In the genomic region with DNA sequence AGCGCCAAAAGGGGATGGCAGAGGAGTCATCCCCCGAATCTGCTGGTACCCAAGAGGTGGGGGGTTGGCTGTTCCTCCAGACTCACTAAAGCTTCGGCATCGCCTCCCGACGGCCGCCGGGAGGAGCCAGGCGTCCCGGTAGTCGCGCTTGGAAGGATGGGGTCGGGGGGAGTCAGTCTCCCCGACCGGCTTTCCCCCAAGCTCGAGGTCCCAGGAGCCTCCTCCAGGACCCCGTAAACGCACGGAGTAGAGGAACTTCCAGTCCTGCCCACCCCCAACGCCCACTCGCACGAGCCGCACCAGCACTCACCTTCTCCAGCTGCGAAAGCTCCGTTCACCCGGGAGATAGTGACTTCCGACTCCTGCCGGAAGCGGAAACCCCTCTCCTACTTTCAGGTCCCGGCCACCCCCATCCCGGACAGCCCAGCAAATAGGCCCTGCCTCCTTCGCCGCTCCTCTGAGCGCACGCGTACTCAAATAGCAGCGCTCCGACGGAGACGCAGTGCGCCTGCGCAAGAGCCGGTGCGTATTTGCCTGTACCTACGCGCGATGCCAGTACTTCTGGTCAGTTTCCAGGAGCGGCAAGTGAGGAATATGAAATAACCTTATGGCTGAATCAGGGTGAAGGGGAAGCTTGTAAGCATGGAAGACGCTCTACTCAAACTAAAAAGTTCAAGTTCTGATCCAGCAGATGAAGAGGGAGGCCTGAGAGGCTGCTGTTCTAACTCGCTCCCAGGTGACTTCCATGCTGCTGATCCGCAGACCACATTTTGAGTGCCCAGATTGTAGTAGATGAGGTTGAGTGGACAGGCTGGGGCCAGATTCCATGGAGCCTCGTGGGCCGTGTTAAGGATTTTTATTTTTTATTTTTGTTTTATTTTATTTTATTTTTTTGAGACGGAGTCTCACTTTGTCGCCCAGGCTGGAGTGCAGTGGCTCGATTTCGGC, we compare ENCODE assay signal across 8 cellular contexts. TPM values are rescaled to one million over a fixed set of nuclear protein-coding genes. Genes with fewer than 3 reads are reported as not detected.
DNase-seq lines count a peak whose midpoint lies in the region; ATAC-seq and TF ChIP-seq lines count a peak whose summit lies in the region.

A gene (minus strand): TSS at position 350 of the 948 bp plus-strand sequence. CDS start 4,883 bp downstream, outside the sequence.

- no peaks in the 10 kb centered on the region for H3K36me3 ChIP-seq in KMS-11 (ENCODE audit: insufficient read depth)
- no peaks in the 10 kb centered on the region; the same call in 1 of the 2 replicates for H3K36me3 ChIP-seq in Panc1 (ENCODE audit: control insufficient read depth, insufficient read depth, low read length)
- H3K36me3 ChIP-seq in esophagus (ENCODE audit: control insufficient read depth in 2 of 2, insufficient read depth in 2 of 2, low read length in 1 of 2): peaks cover 8 to 12% of the 10 kb centered on the region in 2 donors
- H3K36me3 ChIP-seq in mucosa of stomach (ENCODE audit: control insufficient read depth, insufficient read depth, low read length): no peaks in the 10 kb centered on the region

- H3K79me2 ChIP-seq in KMS-11 (ENCODE audit: insufficient read depth, low read depth): peaks cover 12% of the 10 kb centered on the region

- no peaks in the 10 kb centered on the region for H3K9me3 Mint-ChIP-seq in activated T-cell treated with anti-CD3 and anti-CD28 coated beads, Interleukin-2, amount 50 U/mL, for 4 hours

- ATAC-seq in GM21619 (IDR thresholded peaks at IDR 0.05; ENCODE audit: unreplicated experiment) (peak; percentile 58), Panc1 (peak; percentile 99)
- ATAC-seq in activated T-cell treated with anti-CD3 and anti-CD28 coated beads, Interleukin-2, amount 50 U/mL, for 4 hours: peak; percentile 98 to 99

- peaks cover 39% of the 10 kb centered on the region for H3K4me1 Mint-ChIP-seq in activated T-cell treated with anti-CD3 and anti-CD28 coated beads, Interleukin-2, amount 50 U/mL, for 4 hours (ENCODE audit: low read depth)

- H3K27me3 Mint-ChIP-seq in activated T-cell treated with anti-CD3 and anti-CD28 coated beads, Interleukin-2, amount 50 U/mL, for 4 hours (ENCODE audit: low read depth): no peaks in the 10 kb centered on the region

- H3K4me1 ChIP-seq in KMS-11 (ENCODE audit: low read depth, poor library complexity, severe bottlenecking) (peaks cover 12% of the 10 kb centered on the region), Panc1 (ENCODE audit: control insufficient read depth, insufficient read depth, low read length) (no peaks in the 10 kb centered on the region), esophagus (ENCODE audit: control insufficient read depth in 2 of 2, insufficient read depth in 2 of 2, low read length in 1 of 2) (peaks cover 0 to 3% of the 10 kb centered on the region in 2 donors), mucosa of stomach (ENCODE audit: control insufficient read depth, insufficient read depth, low read length) (peaks cover 10% of the 10 kb centered on the region)

- in situ Hi-C loops in Panc1 (cut with HindIII; ENCODE audit: low pct_unique_long_range_greater_than_20kb, low sequenced_read_pairs): loop anchor here (25.0 kb wide), 1 partner anchor 247 kb away; no protein-coding TSS in a partner anchor

- peak within 1 kb of the TSS; percentile 44; the same call in 1 of the 2 replicates for H3K27ac ChIP-seq in KMS-11
- H3K27ac ChIP-seq in Panc1 (ENCODE audit: low read length): peak within 1 kb of the TSS; percentile 93
- peak within 1 kb of the TSS; percentile 83 to 87 for H3K27ac ChIP-seq in esophagus (ENCODE audit: low read depth in 2 of 2, low read length in 1 of 2)

- CTCF ChIA-PET in Panc1 (lab: Charles Lee): interaction anchor here (0.5 to 0.7 kb wide), 3 partner anchors 16 to 283 kb away, joined by 4 read pairs; no protein-coding TSS in a partner anchor

- H3K4me3 Mint-ChIP-seq in activated T-cell treated with anti-CD3 and anti-CD28 coated beads, Interleukin-2, amount 50 U/mL, for 4 hours: peak within 1 kb of the TSS; percentile 90

- H3K36me3 Mint-ChIP-seq in activated T-cell treated with anti-CD3 and anti-CD28 coated beads, Interleukin-2, amount 50 U/mL, for 4 hours (ENCODE audit: insufficient read depth): peaks cover 12% of the 10 kb centered on the region

- 3 to 4% methylated on average over 57 of the region's 57 CpGs for WGBS in esophagus, 2 donors

- TSS peak; percentile 99 for BruUV-seq in Panc1 (replicated peaks; lab: Mats Ljungman, UMichigan)

- H3K9me3 ChIP-seq in Panc1 (ENCODE audit: control insufficient read depth, insufficient read depth, low read depth, low read length) (no peaks in the 10 kb centered on the region), esophagus (ENCODE audit: control insufficient read depth in 2 of 2, insufficient read depth in 1 of 2, low read depth in 1 of 2, low read length in 1 of 2) (no peaks in the 10 kb centered on the region), mucosa of stomach (ENCODE audit: control insufficient read depth, low read length) (no peaks in the 10 kb centered on the region)

- H2AFZ ChIP-seq in KMS-11 (ENCODE audit: low read depth): peak within 1 kb of the TSS; percentile 92

- H3K4me3 ChIP-seq in KMS-11 (IDR thresholded peaks at IDR 0.05; ENCODE audit: insufficient read depth, low read depth, low read length): no peak within 1 kb of the TSS
- peak within 1 kb of the TSS; percentile 77 to 80 for H3K4me3 ChIP-seq in Panc1 (ENCODE audit: low read depth in 2 of 2, low read length in 2 of 2)
- peak within 1 kb of the TSS; percentile 87 to 92 for H3K4me3 ChIP-seq in esophagus (ENCODE audit: low read depth in 1 of 2, low read length in 2 of 2)
- H3K4me3 ChIP-seq in mucosa of stomach (ENCODE audit: low read length): peak within 1 kb of the TSS; percentile 90

- TF ChIP-seq CTCF in KMS-11 (conservative IDR thresholded peaks at IDR 0.05; ENCODE audit: low read depth, low read length) (no peak), Panc1 (IDR thresholded peaks at IDR 0.05) (no peak)

- H3K4me2 ChIP-seq in KMS-11: peak within 1 kb of the TSS; percentile 72

- no peaks in the 10 kb centered on the region for H4K20me1 ChIP-seq in KMS-11 (ENCODE audit: insufficient read depth)

- DNase-seq in DMS153 (lab: John Stamatoyannopoulos, UW) (peak; percentile 96), Panc1 (ENCODE audit: low read depth, low spot score) (peak; percentile 82)
- DNase-seq in activated T-cell treated with anti-CD3 and anti-CD28 coated beads, Interleukin-2, amount 50 U/mL, for 4 hours: peak; percentile 94
- peak; percentile 88 for DNase-seq in stimulated activated CD8-positive, alpha-beta memory T cell treated with anti-CD3 and anti-CD28 coated beads, Interleukin-7, amount 100 ng/mL, for 1 hour (ENCODE audit: low read depth in 2 of 2)

- intact Hi-C loops in Panc1 (cut with micrococcal nuclease; ENCODE audit: unreplicated experiment): no loop called here

- peak within 1 kb of the TSS; percentile 40; the same call in 1 of the 2 replicates for H3K9ac ChIP-seq in KMS-11
- peak within 1 kb of the TSS; percentile 79 for H3K9ac ChIP-seq in mucosa of stomach (ENCODE audit: low read length)

- POLR2A ChIA-PET in Panc1 (lab: Charles Lee): no interaction called here

- H3K27me3 ChIP-seq in KMS-11 (ENCODE audit: insufficient read depth, low read depth): no peaks in the 10 kb centered on the region
- no peaks in the 10 kb centered on the region for H3K27me3 ChIP-seq in Panc1 (ENCODE audit: control insufficient read depth, insufficient read depth, low read length)
- no peaks in the 10 kb centered on the region for H3K27me3 ChIP-seq in esophagus (ENCODE audit: control insufficient read depth in 1 of 2, insufficient read depth in 2 of 2, low read length in 2 of 2)
- H3K27me3 ChIP-seq in mucosa of stomach (ENCODE audit: control insufficient read depth, insufficient read depth, low read length): no peaks in the 10 kb centered on the region

RNA-seq across cellular contexts. Expression of the gene that starts here (rescaled TPM):
- total RNA-seq in Panc1 (2021; ENCODE audit: unreplicated experiment): 62.2 TPM
- polyA plus RNA-seq in Panc1 (2012; ENCODE audit: insufficient read length): 64.0 TPM
- total RNA-seq in activated T-cell treated with anti-CD3 and anti-CD28 coated beads, Interleukin-2, amount 50 U/mL, for 4 hours: 10 to 100 TPM; 82.5 to 91.6 (median 86.4) TPM
- polyA plus RNA-seq in esophagus: 10 to 100 TPM; 43.4 to 46.6 TPM
